ENCODE assay signal across 1 cellular context in genomic region chr15:45417303-45417950, GRCh38.
TF ChIP-seq lines count a peak whose summit lies in the region.

No MANE protein-coding gene starts in this region.

TF ChIP-seq in K562, 482 proteins besides CTCF, POLR2A, EP300 and RAD21 (continued from another document and continues in another):
- peak; percentile 41; the same call in 1 of the 2 replicates for TF ChIP-seq MBD2 (IDR thresholded peaks at IDR 0.05; ENCODE audit: borderline replicate concordance, low read depth)
- TF ChIP-seq CREM (IDR thresholded peaks at IDR 0.05; ENCODE audit: low read depth): peak; percentile 47; the same call in 1 of the 2 replicates
- TF ChIP-seq, protein P1, sequence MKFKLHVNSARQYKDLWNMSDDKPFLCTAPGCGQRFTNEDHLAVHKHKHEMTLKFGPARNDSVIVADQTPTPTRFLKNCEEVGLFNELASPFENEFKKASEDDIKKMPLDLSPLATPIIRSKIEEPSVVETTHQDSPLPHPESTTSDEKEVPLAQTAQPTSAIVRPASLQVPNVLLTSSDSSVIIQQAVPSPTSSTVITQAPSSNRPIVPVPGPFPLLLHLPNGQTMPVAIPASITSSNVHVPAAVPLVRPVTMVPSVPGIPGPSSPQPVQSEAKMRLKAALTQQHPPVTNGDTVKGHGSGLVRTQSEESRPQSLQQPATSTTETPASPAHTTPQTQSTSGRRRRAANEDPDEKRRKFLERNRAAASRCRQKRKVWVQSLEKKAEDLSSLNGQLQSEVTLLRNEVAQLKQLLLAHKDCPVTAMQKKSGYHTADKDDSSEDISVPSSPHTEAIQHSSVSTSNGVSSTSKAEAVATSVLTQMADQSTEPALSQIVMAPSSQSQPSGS (CRISPR knock-in tag; IDR thresholded peaks at IDR 0.05): no peak
- TF ChIP-seq ZNF217 (CRISPR knock-in tag; IDR thresholded peaks at IDR 0.05): no peak
- TF ChIP-seq HEY1 (CRISPR knock-in tag; IDR thresholded peaks at IDR 0.05; ENCODE audit: borderline replicate concordance): no peak
- TF ChIP-seq, protein P2, sequence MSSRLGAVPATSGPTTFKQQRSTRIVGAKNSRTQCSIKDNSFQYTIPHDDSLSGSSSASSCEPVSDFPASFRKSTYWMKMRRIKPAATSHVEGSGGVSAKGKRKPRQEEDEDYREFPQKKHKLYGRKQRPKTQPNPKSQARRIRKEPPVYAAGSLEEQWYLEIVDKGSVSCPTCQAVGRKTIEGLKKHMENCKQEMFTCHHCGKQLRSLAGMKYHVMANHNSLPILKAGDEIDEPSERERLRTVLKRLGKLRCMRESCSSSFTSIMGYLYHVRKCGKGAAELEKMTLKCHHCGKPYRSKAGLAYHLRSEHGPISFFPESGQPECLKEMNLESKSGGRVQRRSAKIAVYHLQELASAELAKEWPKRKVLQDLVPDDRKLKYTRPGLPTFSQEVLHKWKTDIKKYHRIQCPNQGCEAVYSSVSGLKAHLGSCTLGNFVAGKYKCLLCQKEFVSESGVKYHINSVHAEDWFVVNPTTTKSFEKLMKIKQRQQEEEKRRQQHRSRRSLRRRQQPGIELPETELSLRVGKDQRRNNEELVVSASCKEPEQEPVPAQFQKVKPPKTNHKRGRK (tag; IDR thresholded peaks at IDR 0.05): no peak
- TF ChIP-seq ZBTB1 (CRISPR knock-in tag; IDR thresholded peaks at IDR 0.05; ENCODE audit: borderline replicate concordance, low read depth): no peak
- TF ChIP-seq, protein P3, sequence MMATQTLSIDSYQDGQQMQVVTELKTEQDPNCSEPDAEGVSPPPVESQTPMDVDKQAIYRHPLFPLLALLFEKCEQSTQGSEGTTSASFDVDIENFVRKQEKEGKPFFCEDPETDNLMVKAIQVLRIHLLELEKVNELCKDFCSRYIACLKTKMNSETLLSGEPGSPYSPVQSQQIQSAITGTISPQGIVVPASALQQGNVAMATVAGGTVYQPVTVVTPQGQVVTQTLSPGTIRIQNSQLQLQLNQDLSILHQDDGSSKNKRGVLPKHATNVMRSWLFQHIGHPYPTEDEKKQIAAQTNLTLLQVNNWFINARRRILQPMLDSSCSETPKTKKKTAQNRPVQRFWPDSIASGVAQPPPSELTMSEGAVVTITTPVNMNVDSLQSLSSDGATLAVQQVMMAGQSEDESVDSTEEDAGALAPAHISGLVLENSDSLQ (IDR thresholded peaks at IDR 0.05): peak; percentile 48
- no peak for TF ChIP-seq ZNF124 (CRISPR knock-in tag; IDR thresholded peaks at IDR 0.05)
- TF ChIP-seq MAZ (CRISPR knock-in tag; conservative IDR thresholded peaks at IDR 0.05 in 1 of 2, IDR thresholded peaks at IDR 0.05 in 1 of 2): no peak
- 0 out of 2 replicates have a peak, but pooled peaks have one; percentile 48 for TF ChIP-seq ZNF766 (CRISPR knock-in tag; conservative IDR thresholded peaks at IDR 0.05)
- TF ChIP-seq PBX2 (CRISPR knock-in tag; IDR thresholded peaks at IDR 0.05; ENCODE audit: low read depth): no peak
- peak; percentile 34; the same call in 1 of the 2 replicates for TF ChIP-seq PBX2 (tag; conservative IDR thresholded peaks at IDR 0.05; ENCODE audit: low read depth)
- no peak; the same call in 1 of the 2 replicates for TF ChIP-seq ADNP (tag; IDR thresholded peaks at IDR 0.05)
- TF ChIP-seq MXD1 (CRISPR knock-in tag; IDR thresholded peaks at IDR 0.05; ENCODE audit: borderline replicate concordance, poor library complexity, severe bottlenecking): no peak
- no peak for TF ChIP-seq DACH1 (IDR thresholded peaks at IDR 0.05; ENCODE audit: partially characterized antibody)
- TF ChIP-seq, protein P4, sequence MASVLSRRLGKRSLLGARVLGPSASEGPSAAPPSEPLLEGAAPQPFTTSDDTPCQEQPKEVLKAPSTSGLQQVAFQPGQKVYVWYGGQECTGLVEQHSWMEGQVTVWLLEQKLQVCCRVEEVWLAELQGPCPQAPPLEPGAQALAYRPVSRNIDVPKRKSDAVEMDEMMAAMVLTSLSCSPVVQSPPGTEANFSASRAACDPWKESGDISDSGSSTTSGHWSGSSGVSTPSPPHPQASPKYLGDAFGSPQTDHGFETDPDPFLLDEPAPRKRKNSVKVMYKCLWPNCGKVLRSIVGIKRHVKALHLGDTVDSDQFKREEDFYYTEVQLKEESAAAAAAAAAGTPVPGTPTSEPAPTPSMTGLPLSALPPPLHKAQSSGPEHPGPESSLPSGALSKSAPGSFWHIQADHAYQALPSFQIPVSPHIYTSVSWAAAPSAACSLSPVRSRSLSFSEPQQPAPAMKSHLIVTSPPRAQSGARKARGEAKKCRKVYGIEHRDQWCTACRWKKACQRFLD (CRISPR knock-in tag; IDR thresholded peaks at IDR 0.05): no peak
- peak; percentile 87 for TF ChIP-seq FOXJ2 (tag; IDR thresholded peaks at IDR 0.05)
- no peak for TF ChIP-seq ZNF785 (CRISPR knock-in tag; IDR thresholded peaks at IDR 0.05)
- no peak for TF ChIP-seq PHTF2 (CRISPR knock-in tag; IDR thresholded peaks at IDR 0.05)
- no peak for TF ChIP-seq ARID4B (CRISPR knock-in tag; IDR thresholded peaks at IDR 0.05)
- peak; percentile 69; the same call in 1 of the 2 replicates for TF ChIP-seq ZNF589 (CRISPR knock-in tag; IDR thresholded peaks at IDR 0.05; ENCODE audit: low read depth)
- TF ChIP-seq ZFP36 (IDR thresholded peaks at IDR 0.05; ENCODE audit: low read depth, low read length, partially characterized antibody): no peak
- no peak for TF ChIP-seq ATF1 (CRISPR knock-in tag; IDR thresholded peaks at IDR 0.05)
- TF ChIP-seq ATF1 (tag; IDR thresholded peaks at IDR 0.05): peak; percentile 40; the same call in 1 of the 2 replicates
- TF ChIP-seq TCF7L2 (IDR thresholded peaks at IDR 0.05; ENCODE audit: low read depth, low read length): no peak
- TF ChIP-seq HDAC3 (IDR thresholded peaks at IDR 0.05; ENCODE audit: borderline replicate concordance, partially characterized antibody): peak; percentile 85
- TF ChIP-seq PHF8 (IDR thresholded peaks at IDR 0.05; ENCODE audit: borderline replicate concordance, low read length): no peak
- TF ChIP-seq HDAC2 (IDR thresholded peaks at IDR 0.05): peak; percentile 100
- TF ChIP-seq ARNT (IDR thresholded peaks at IDR 0.05): peak; percentile 37 to 84; a peak in 2 of 4 replicates
- no peak for TF ChIP-seq ZNF444 (CRISPR knock-in tag; IDR thresholded peaks at IDR 0.05)
- no peak for TF ChIP-seq ZBED1 (IDR thresholded peaks at IDR 0.05)
- 0 out of 2 replicates have a peak, but pooled peaks have one; percentile 62 for TF ChIP-seq GATAD2A (IDR thresholded peaks at IDR 0.05)
- no peak for TF ChIP-seq ZNF583 (CRISPR knock-in tag; IDR thresholded peaks at IDR 0.05)
- TF ChIP-seq MAFF (IDR thresholded peaks at IDR 0.05; ENCODE audit: low read length): peak; percentile 81; the same call in 1 of the 2 replicates
- no peak for TF ChIP-seq POLR2G (IDR thresholded peaks at IDR 0.05; ENCODE audit: low read depth, low read length)
- TF ChIP-seq, protein P5, sequence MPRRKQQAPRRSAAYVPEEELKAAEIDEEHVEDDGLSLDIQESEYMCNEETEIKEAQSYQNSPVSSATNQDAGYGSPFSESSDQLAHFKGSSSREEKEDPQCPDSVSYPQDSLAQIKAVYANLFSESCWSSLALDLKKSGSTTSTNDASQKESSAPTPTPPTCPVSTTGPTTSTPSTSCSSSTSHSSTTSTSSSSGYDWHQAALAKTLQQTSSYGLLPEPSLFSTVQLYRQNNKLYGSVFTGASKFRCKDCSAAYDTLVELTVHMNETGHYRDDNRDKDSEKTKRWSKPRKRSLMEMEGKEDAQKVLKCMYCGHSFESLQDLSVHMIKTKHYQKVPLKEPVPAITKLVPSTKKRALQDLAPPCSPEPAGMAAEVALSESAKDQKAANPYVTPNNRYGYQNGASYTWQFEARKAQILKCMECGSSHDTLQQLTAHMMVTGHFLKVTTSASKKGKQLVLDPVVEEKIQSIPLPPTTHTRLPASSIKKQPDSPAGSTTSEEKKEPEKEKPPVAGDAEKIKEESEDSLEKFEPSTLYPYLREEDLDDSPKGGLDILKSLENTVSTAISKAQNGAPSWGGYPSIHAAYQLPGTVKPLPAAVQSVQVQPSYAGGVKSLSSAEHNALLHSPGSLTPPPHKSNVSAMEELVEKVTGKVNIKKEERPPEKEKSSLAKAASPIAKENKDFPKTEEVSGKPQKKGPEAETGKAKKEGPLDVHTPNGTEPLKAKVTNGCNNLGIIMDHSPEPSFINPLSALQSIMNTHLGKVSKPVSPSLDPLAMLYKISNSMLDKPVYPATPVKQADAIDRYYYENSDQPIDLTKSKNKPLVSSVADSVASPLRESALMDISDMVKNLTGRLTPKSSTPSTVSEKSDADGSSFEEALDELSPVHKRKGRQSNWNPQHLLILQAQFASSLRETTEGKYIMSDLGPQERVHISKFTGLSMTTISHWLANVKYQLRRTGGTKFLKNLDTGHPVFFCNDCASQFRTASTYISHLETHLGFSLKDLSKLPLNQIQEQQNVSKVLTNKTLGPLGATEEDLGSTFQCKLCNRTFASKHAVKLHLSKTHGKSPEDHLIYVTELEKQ (CRISPR knock-in tag; IDR thresholded peaks at IDR 0.05): no peak
- TF ChIP-seq JUNB (CRISPR knock-in tag; conservative IDR thresholded peaks at IDR 0.05): no peak
- TF ChIP-seq ZNF143 (CRISPR knock-in tag; IDR thresholded peaks at IDR 0.05): no peak
- peak; percentile 71 for TF ChIP-seq KHSRP (IDR thresholded peaks at IDR 0.05)
- TF ChIP-seq GTF2E2 (tag; IDR thresholded peaks at IDR 0.05): no peak
- no peak for TF ChIP-seq ZNF695 (CRISPR knock-in tag; IDR thresholded peaks at IDR 0.05)
- TF ChIP-seq ZNF121 (CRISPR knock-in tag; conservative IDR thresholded peaks at IDR 0.05): no peak
- TF ChIP-seq MITF (IDR thresholded peaks at IDR 0.05): no peak
- TF ChIP-seq FOXM1 (IDR thresholded peaks at IDR 0.05; ENCODE audit: low read depth): peak; percentile 92
- no peak for TF ChIP-seq FOXM1 (CRISPR knock-in tag; IDR thresholded peaks at IDR 0.05; ENCODE audit: low read depth)
